ENCODE assay signal across 10 cellular contexts in the genomic region with DNA sequence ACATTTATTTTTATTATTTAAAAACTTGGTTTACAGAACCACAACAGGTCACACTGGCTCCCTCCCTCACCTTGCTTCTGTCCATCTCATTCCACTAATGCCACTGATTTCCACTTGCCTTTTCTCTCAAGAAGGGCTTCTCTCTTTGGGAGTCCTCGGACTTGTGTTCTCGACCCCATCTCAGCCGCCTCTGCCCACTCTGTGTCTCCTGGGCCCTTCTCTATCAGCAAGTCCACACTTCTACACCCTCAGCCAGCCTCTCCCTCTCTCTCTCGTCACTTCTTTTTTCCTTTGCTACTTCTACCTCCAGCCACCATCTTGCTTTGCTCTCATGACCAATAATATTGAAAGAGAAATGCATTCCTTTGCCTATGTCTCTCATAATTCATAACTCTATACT.
"Had no signal": no experiment of that assay in that cellular context is flagged by ENCODE, and none has a peak within 500 bp of the region (broad histone marks: within the 10 kb centered on the region; RNA-seq: fewer than 3 reads in every experiment).

No MANE protein-coding gene starts in this region.

- H3K27ac ChIP-seq: GM23248 had no signal

- H3K9me3 ChIP-seq: HAP-1 had no signal

- H3K9me3 Mint-ChIP-seq: GM23338, H9 had no signal

- H3K4me1 ChIP-seq: HAP-1 had no signal

- H3K4me3 ChIP-seq: GM23248, GM23338, HAP-1 had no signal

- H3K4me3 Mint-ChIP-seq: GM23338, H9, HFFc6 had no signal

- DNase-seq: GM23248, GOT3, H7, H9, HCEC 1CT, HFFc6 had no signal

- H3K27ac Mint-ChIP-seq: GM23338, HFFc6 had no signal

- FAIRE-seq: H1, H54 had no signal

- H3K36me3 ChIP-seq: HAP-1 had no signal
